Comparison of ENCODE assay signal across 2 cellular contexts in the genomic region with DNA sequence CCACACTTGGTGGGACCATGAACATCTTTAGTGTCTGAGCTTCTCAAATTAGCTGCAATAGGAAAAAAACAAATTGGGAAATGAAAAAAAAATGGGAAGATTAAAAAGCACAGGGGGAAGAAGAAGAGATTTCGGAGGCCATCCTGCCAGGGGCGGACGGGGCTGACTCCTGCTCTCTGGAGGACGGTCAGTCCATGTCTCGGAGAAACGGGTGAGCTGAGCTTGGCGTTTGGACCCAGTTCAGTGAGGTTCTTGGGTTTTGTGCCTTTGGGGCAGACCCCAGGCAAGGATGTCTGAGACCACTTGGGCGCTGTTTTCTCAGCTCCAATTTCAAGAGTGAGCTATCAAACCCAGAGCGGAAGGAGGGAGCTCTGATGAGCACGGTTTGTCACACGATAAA.
TF ChIP-seq lines count a peak whose summit lies in the region.

No MANE protein-coding gene starts in this region.

TF ChIP-seq in SK-N-SH, 30 proteins besides CTCF, POLR2A, EP300 and RAD21 (continued from another document):
- TF ChIP-seq, protein P1, sequence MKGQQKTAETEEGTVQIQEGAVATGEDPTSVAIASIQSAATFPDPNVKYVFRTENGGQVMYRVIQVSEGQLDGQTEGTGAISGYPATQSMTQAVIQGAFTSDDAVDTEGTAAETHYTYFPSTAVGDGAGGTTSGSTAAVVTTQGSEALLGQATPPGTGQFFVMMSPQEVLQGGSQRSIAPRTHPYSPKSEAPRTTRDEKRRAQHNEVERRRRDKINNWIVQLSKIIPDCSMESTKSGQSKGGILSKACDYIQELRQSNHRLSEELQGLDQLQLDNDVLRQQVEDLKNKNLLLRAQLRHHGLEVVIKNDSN (IDR thresholded peaks at IDR 0.05; ENCODE audit: borderline replicate concordance, low read depth) = no peak
- TF ChIP-seq, protein P2, sequence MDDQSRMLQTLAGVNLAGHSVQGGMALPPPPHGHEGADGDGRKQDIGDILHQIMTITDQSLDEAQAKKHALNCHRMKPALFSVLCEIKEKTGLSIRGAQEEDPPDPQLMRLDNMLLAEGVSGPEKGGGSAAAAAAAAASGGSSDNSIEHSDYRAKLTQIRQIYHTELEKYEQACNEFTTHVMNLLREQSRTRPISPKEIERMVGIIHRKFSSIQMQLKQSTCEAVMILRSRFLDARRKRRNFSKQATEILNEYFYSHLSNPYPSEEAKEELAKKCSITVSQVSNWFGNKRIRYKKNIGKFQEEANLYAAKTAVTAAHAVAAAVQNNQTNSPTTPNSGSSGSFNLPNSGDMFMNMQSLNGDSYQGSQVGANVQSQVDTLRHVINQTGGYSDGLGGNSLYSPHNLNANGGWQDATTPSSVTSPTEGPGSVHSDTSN (IDR thresholded peaks at IDR 0.05) = no peak

TF ChIP-seq in SK-N-SH treated with all-trans-retinoic acid at 6 μM for 48 hours, 23 proteins besides CTCF, POLR2A, EP300 and RAD21 (continued from another document):
- TF ChIP-seq ZNF8 (CRISPR knock-in tag; IDR thresholded peaks at IDR 0.05) (no peak), SNAI2 (CRISPR knock-in tag; IDR thresholded peaks at IDR 0.05) (no peak), ARNTL (CRISPR knock-in tag; IDR thresholded peaks at IDR 0.05; ENCODE audit: borderline replicate concordance, low read depth) (no peak), BACH2 (CRISPR knock-in tag; IDR thresholded peaks at IDR 0.05; ENCODE audit: borderline replicate concordance) (no peak), ZNF70 (CRISPR knock-in tag; IDR thresholded peaks at IDR 0.05) (no peak), PPARA (CRISPR knock-in tag; IDR thresholded peaks at IDR 0.05; ENCODE audit: borderline replicate concordance) (no peak), ESRRG (CRISPR knock-in tag; IDR thresholded peaks at IDR 0.05) (no peak), RARB (CRISPR knock-in tag; IDR thresholded peaks at IDR 0.05) (no peak), TOX (CRISPR knock-in tag; IDR thresholded peaks at IDR 0.05; ENCODE audit: borderline replicate concordance) (no peak), OSR1 (CRISPR knock-in tag; IDR thresholded peaks at IDR 0.05) (no peak), ZC3H10 (CRISPR knock-in tag; IDR thresholded peaks at IDR 0.05) (no peak)
- TF ChIP-seq, protein P3, sequence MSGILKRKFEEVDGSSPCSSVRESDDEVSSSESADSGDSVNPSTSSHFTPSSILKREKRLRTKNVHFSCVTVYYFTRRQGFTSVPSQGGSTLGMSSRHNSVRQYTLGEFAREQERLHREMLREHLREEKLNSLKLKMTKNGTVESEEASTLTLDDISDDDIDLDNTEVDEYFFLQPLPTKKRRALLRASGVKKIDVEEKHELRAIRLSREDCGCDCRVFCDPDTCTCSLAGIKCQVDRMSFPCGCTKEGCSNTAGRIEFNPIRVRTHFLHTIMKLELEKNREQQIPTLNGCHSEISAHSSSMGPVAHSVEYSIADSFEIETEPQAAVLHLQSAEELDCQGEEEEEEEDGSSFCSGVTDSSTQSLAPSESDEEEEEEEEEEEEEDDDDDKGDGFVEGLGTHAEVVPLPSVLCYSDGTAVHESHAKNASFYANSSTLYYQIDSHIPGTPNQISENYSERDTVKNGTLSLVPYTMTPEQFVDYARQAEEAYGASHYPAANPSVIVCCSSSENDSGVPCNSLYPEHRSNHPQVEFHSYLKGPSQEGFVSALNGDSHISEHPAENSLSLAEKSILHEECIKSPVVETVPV (CRISPR knock-in tag; IDR thresholded peaks at IDR 0.05) = no peak
- TF ChIP-seq, protein P4, sequence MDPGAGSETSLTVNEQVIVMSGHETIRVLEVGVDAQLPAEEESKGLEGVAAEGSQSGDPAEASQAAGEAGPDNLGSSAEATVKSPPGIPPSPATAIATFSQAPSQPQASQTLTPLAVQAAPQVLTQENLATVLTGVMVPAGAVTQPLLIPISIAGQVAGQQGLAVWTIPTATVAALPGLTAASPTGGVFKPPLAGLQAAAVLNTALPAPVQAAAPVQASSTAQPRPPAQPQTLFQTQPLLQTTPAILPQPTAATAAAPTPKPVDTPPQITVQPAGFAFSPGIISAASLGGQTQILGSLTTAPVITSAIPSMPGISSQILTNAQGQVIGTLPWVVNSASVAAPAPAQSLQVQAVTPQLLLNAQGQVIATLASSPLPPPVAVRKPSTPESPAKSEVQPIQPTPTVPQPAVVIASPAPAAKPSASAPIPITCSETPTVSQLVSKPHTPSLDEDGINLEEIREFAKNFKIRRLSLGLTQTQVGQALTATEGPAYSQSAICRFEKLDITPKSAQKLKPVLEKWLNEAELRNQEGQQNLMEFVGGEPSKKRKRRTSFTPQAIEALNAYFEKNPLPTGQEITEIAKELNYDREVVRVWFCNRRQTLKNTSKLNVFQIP (CRISPR knock-in tag; IDR thresholded peaks at IDR 0.05; ENCODE audit: borderline replicate concordance, low read depth) = no peak
- TF ChIP-seq, protein P5, sequence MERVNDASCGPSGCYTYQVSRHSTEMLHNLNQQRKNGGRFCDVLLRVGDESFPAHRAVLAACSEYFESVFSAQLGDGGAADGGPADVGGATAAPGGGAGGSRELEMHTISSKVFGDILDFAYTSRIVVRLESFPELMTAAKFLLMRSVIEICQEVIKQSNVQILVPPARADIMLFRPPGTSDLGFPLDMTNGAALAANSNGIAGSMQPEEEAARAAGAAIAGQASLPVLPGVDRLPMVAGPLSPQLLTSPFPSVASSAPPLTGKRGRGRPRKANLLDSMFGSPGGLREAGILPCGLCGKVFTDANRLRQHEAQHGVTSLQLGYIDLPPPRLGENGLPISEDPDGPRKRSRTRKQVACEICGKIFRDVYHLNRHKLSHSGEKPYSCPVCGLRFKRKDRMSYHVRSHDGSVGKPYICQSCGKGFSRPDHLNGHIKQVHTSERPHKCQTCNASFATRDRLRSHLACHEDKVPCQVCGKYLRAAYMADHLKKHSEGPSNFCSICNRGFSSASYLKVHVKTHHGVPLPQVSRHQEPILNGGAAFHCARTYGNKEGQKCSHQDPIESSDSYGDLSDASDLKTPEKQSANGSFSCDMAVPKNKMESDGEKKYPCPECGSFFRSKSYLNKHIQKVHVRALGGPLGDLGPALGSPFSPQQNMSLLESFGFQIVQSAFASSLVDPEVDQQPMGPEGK (CRISPR knock-in tag; IDR thresholded peaks at IDR 0.05; ENCODE audit: borderline replicate concordance) = no peak
- TF ChIP-seq, protein P6, sequence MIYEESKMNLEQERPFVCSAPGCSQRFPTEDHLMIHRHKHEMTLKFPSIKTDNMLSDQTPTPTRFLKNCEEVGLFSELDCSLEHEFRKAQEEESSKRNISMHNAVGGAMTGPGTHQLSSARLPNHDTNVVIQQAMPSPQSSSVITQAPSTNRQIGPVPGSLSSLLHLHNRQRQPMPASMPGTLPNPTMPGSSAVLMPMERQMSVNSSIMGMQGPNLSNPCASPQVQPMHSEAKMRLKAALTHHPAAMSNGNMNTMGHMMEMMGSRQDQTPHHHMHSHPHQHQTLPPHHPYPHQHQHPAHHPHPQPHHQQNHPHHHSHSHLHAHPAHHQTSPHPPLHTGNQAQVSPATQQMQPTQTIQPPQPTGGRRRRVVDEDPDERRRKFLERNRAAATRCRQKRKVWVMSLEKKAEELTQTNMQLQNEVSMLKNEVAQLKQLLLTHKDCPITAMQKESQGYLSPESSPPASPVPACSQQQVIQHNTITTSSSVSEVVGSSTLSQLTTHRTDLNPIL (CRISPR knock-in tag; IDR thresholded peaks at IDR 0.05; ENCODE audit: low read depth) = no peak
